29 cellular contexts compared by ENCODE assay signal in the genomic region with DNA sequence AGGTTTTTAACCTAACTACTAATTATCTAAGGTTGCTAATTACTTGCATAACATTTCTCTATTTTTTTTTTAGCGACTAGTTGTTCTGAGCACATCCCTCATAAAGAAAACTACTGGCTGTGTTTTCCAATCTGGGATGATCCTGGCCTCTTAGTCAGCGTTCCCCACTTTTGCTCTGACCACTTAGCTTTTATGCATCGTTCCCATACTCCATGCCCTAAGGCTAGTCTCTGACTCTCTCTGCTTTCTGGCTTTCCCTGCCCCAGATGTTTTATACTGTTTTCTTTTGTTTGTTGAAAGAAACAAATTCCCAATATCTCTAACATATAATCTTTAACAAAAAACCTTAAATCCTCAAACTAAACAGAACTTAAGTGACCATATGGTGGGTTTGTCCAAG.
DNase-seq lines count a peak whose midpoint lies in the region; ATAC-seq, FAIRE-seq and TF ChIP-seq lines count a peak whose summit lies in the region.
"Had no signal": no experiment of that assay in that cellular context is flagged by ENCODE, and none has a peak within 500 bp of the region (broad histone marks: within the 10 kb centered on the region; RNA-seq: fewer than 3 reads in every experiment).

No MANE protein-coding gene starts in this region.

- H3K4me1 ChIP-seq in BE2C (no peaks in the 10 kb centered on the region), OCI-LY1 (ENCODE audit: insufficient read depth, low read length, severe bottlenecking) (peaks cover 48% of the 10 kb centered on the region)
- H3K4me1 ChIP-seq: stomach had no signal

- no peaks in the 10 kb centered on the region for H3K79me2 ChIP-seq in OCI-LY1 (ENCODE audit: insufficient read depth, low read length)

- H3K27me3 ChIP-seq in BE2C: no peaks in the 10 kb centered on the region
- H3K27me3 ChIP-seq in OCI-LY1 (ENCODE audit: insufficient read depth, low read length): no peaks in the 10 kb centered on the region
- H3K27me3 ChIP-seq: stomach, thyroid gland had no signal

- intact Hi-C loops in left colon (cut with DNase I, micrococcal nuclease): no loop called here

- no peak overlapping the region for H3K9ac ChIP-seq in OCI-LY1 (ENCODE audit: low read length)

- H3K36me3 ChIP-seq in BE2C (no peaks in the 10 kb centered on the region), OCI-LY1 (ENCODE audit: insufficient read depth, low read length) (peaks cover 4% of the 10 kb centered on the region; the same call in 1 of the 2 replicates)
- H3K36me3 ChIP-seq: stomach, thyroid gland had no signal

- peak; percentile 15 for DNase-seq in BE2C
- DNase-seq in GM04504 (ENCODE audit: low read depth): peak; percentile 15
- DNase-seq in epithelial cell of esophagus (ENCODE audit: low read depth): peak; percentile 47
- no peak for DNase-seq in DMS114 treated with DMSO at 0.1 percent for 48 hours (lab: John Stamatoyannopoulos, UW; ENCODE audit: unreplicated experiment)
- DNase-seq in cerebellar nuclear complex (lab: John Stamatoyannopoulos, UW): no peak
- DNase-seq in left colon: no peak
- DNase-seq in GM19239 (ENCODE audit: insufficient read length, low spot score): no peak
- DNase-seq: activated CD4-positive, alpha-beta T cell treated with anti-CD3 and anti-CD28 coated beads, Interleukin-2, amount 10 ng/mL, durations not matched to agents 24 days and 14 days; activated effector memory CD4-positive, alpha-beta T cell treated with anti-CD3 and anti-CD28 coated beads, Interleukin-2, amount 50 U/mL, for 16 hours; activated naive CD8-positive, alpha-beta T cell treated with anti-CD3 and anti-CD28 coated beads, Interleukin-2, amount 10 ng/mL, durations not matched to agents 7 days and 5 days; activated T-cell treated with anti-CD3 and anti-CD28 coated beads, Interleukin-2, amount 50 U/mL, for 1 hour; CD8-positive, alpha-beta memory T cell; DMS153; GOT3; kidney glomerular epithelial cell; NCI-H1048; NCI-H2029; nephron progenitor cell; SHP77; stimulated activated CD8-positive, alpha-beta memory T cell treated with anti-CD3 and anti-CD28 coated beads, Interleukin-4, amount 100 ng/mL, for 48 hours; stomach; SW 1271; T-helper 9 cell; thyroid gland had no signal

- TF ChIP-seq CTCF in BE2C (IDR thresholded peaks at IDR 0.05; ENCODE audit: low read depth, low read length): no peak
- TF ChIP-seq CTCF in OCI-LY1 (IDR thresholded peaks at IDR 0.05; ENCODE audit: low read length): no peak
- TF ChIP-seq CTCF in epithelial cell of esophagus (IDR thresholded peaks at IDR 0.05; ENCODE audit: insufficient read depth, low read depth, low read length, missing control alignments): no peak

- FAIRE-seq in GM19239 (lab: Jason Lieb, UNC): no peak
- FAIRE-seq: endothelial cell of umbilical vein had no signal

- no peaks in the 10 kb centered on the region for H3K9me3 ChIP-seq in BE2C
- H3K9me3 ChIP-seq in OCI-LY1 (ENCODE audit: low read length): 0 out of 2 replicates have a peak, but pooled peaks cover 5% of the 10 kb centered on the region
- H3K9me3 ChIP-seq: thyroid gland had no signal

- no peaks in the 10 kb centered on the region for H4K20me1 ChIP-seq in OCI-LY1 (ENCODE audit: insufficient read depth, low read length)

- no peak overlapping the region for H2AFZ ChIP-seq in OCI-LY1 (ENCODE audit: low read length)

- H3K4me2 ChIP-seq in OCI-LY1 (ENCODE audit: low read length): no peak overlapping the region

- H3K9me2 ChIP-seq in OCI-LY1 (ENCODE audit: low read depth, low read length): no peaks in the 10 kb centered on the region

- H3K27ac ChIP-seq in OCI-LY1 (ENCODE audit: low read depth, low read length, poor library complexity, severe bottlenecking): peak overlapping the region; percentile 58
- H3K27ac ChIP-seq: skin epidermis, stomach, thyroid gland, VCaP had no signal

- no peak for ATAC-seq in left colon

- H3K4me3 ChIP-seq in BE2C (ENCODE audit: low read depth, low read length): no peak overlapping the region
- H3K4me3 ChIP-seq in OCI-LY1 (ENCODE audit: low read depth, low read length, poor library complexity, severe bottlenecking): no peak overlapping the region
- H3K4me3 ChIP-seq in epithelial cell of esophagus (ENCODE audit: low read length): no peak overlapping the region
- H3K4me3 ChIP-seq: lung, skin epidermis, stomach, thyroid gland had no signal

- H3F3A ChIP-seq in OCI-LY1 (ENCODE audit: insufficient read depth, low read length): no peaks in the 10 kb centered on the region

Comparison
In these comparisons a context has a peak if more than half of its experiments do, and no peak if none do; other contexts are left out.
1. DNase-seq: peak in BE2C (single experiment), GM04504 (single experiment) and epithelial cell of esophagus (single experiment); none in DMS114 treated with DMSO at 0.1 percent for 48 hours (single experiment), cerebellar nuclear complex (0 of 2), left colon (0 of 2) and GM19239 (single experiment).